In genomic region chr3:46289961-46290360, GRCh38 we compare ENCODE assay signal across 18 cellular contexts. TPM values are rescaled to one million over a fixed set of nuclear protein-coding genes. Genes with fewer than 3 reads are reported as not detected.
"Had no signal": no experiment of that assay in that cellular context is flagged by ENCODE, and none has a peak within 500 bp of the region (broad histone marks: within the 10 kb centered on the region; RNA-seq: fewer than 3 reads in every experiment).

No MANE protein-coding gene starts in this region.

- DNase-seq: activated CD4-positive, alpha-beta T cell treated with anti-CD3 and anti-CD28 coated beads for 4 hours; activated CD8-positive, alpha-beta memory T cell treated with anti-CD3 and anti-CD28 coated beads, Interleukin-2, amount 50 U/mL, for 48 hours; activated gamma-delta T cell treated with Interleukin-2 at 50 U/mL for 16 hours; activated T-cell treated with anti-CD3 and anti-CD28 coated beads, Interleukin-2, amount 50 U/mL, for 72 hours; amniotic stem cell; naive B cell; stimulated activated CD4-positive, alpha-beta T cell treated with anti-CD3 and anti-CD28 coated beads, Interleukin-1b, Interleukin-23, amount 100 ng/mL, for 48 hours had no signal

- H3K4me2 ChIP-seq: hepatocyte had no signal

- H3K9ac ChIP-seq: parathyroid adenoma had no signal

- H3K4me1 Mint-ChIP-seq: WTC11 had no signal

- H3K36me3 ChIP-seq: neutrophil had no signal

- H3K9me3 ChIP-seq: neutrophil had no signal

- H3K79me2 ChIP-seq: hepatocyte, parathyroid adenoma had no signal

- H3K27ac Mint-ChIP-seq: activated naive CD8-positive, alpha-beta T cell; activated T-cell treated with anti-CD3 and anti-CD28 coated beads, Interleukin-2, amount 50 U/mL, for 72 hours; naive B cell; WTC11 had no signal

- H3K27ac ChIP-seq: hepatocyte, neutrophil, parathyroid adenoma had no signal

- H3K27me3 ChIP-seq: hepatocyte, neutrophil had no signal

- H2AFZ ChIP-seq: hepatocyte, parathyroid adenoma had no signal

- H3K4me3 Mint-ChIP-seq: activated naive CD8-positive, alpha-beta T cell; activated T-cell treated with anti-CD3 and anti-CD28 coated beads, Interleukin-2, amount 50 U/mL, for 72 hours; naive B cell; WTC11 had no signal

- H3K4me3 ChIP-seq: hepatocyte had no signal

- H3K4me1 ChIP-seq: parathyroid adenoma had no signal

- H3K9me3 Mint-ChIP-seq: activated T-cell treated with anti-CD3 and anti-CD28 coated beads, Interleukin-2, amount 50 U/mL, for 72 hours; naive B cell; WTC11 had no signal

- H3K27me3 Mint-ChIP-seq: activated naive CD8-positive, alpha-beta T cell; naive B cell had no signal

- H3K36me3 Mint-ChIP-seq: activated naive CD8-positive, alpha-beta T cell; naive B cell; WTC11 had no signal

RNA-seq across cellular contexts. Expression of gene CCR3, which starts 47.7 kb away (rescaled TPM):
- total RNA-seq: activated T-cell treated with anti-CD3 and anti-CD28 coated beads, Interleukin-2, amount 50 U/mL, for 72 hours; cardiac septum; esophagus mucosa; glomerular endothelial cell; hepatocyte; left lobe of liver; renal cortical epithelial cell; urinary bladder; WTC11 had no signal
- polyA plus RNA-seq: urinary bladder had no signal
